In genomic region chr2:121530210-121530562, GRCh38 we compare ENCODE assay signal across 8 cellular contexts. TPM values are rescaled to one million over a fixed set of nuclear protein-coding genes. Genes with fewer than 3 reads are reported as not detected.
A peak's percentile ranks its signal among the peaks of the same experiment; 100 is the strongest.
DNase-seq lines count a peak whose midpoint lies in the region; ATAC-seq and TF ChIP-seq lines count a peak whose summit lies in the region.

No MANE protein-coding gene starts in this region.

- peak overlapping the region; percentile 54 for H3K4me2 ChIP-seq in OCI-LY3 (ENCODE audit: low read length)

- no peaks in the 10 kb centered on the region for H3K9me3 Mint-ChIP-seq in CD4-positive, CD25-positive, alpha-beta regulatory T cell

- peaks cover 11% of the 10 kb centered on the region for H3K36me3 ChIP-seq in CD4-positive, CD25-positive, alpha-beta regulatory T cell (ENCODE audit: control insufficient read depth, insufficient read depth, low read length)
- H3K36me3 ChIP-seq in OCI-LY3 (replicated peaks; ENCODE audit: low read depth, low read length), result peaks cover 10% of the 10 kb centered on the region

- peaks cover 38% of the 10 kb centered on the region for H4K20me1 ChIP-seq in OCI-LY3 (ENCODE audit: insufficient read depth, low read length)

- peak overlapping the region; percentile 67 for H3K9ac ChIP-seq in OCI-LY3 (ENCODE audit: low read length)

- H3K4me3 ChIP-seq in CD4-positive, CD25-positive, alpha-beta regulatory T cell (ENCODE audit: low read depth, low read length), result peak overlapping the region; percentile 92
- H3K4me3 ChIP-seq in OCI-LY3 (ENCODE audit: low read length), result peak overlapping the region; percentile 91

- H3K9me3 ChIP-seq in CD4-positive, CD25-positive, alpha-beta regulatory T cell (ENCODE audit: control insufficient read depth in 2 of 2, low read length in 2 of 2), result no peaks in the 10 kb centered on the region
- H3K9me3 ChIP-seq in OCI-LY3 (ENCODE audit: insufficient read depth, low read length), result no peaks in the 10 kb centered on the region

- peak overlapping the region; percentile 98 to 99 (median 99) for H3K27ac Mint-ChIP-seq in CD4-positive, CD25-positive, alpha-beta regulatory T cell

- peak overlapping the region; percentile 99 for H3K27ac ChIP-seq in CD4-positive, CD25-positive, alpha-beta regulatory T cell (ENCODE audit: insufficient read depth, low read length, poor library complexity, severe bottlenecking)
- peak overlapping the region; percentile 94 for H3K27ac ChIP-seq in OCI-LY3 (ENCODE audit: low read length)

- H3K4me1 ChIP-seq in CD4-positive, CD25-positive, alpha-beta regulatory T cell (ENCODE audit: control insufficient read depth, insufficient read depth, low read length, poor library complexity, severe bottlenecking), result peaks cover 21% of the 10 kb centered on the region
- peaks cover 33% of the 10 kb centered on the region for H3K4me1 ChIP-seq in OCI-LY3 (ENCODE audit: low read length)

- peaks cover 38% of the 10 kb centered on the region for H3K79me2 ChIP-seq in OCI-LY3 (ENCODE audit: low read length)

- H3K27me3 ChIP-seq in CD4-positive, CD25-positive, alpha-beta regulatory T cell (ENCODE audit: control insufficient read depth, insufficient read depth, low read length), result no peaks in the 10 kb centered on the region
- H3K27me3 ChIP-seq in OCI-LY3 (ENCODE audit: low read depth, low read length), result no peaks in the 10 kb centered on the region

- peak overlapping the region; percentile 93 to 95 (median 94) for H3K4me3 Mint-ChIP-seq in CD4-positive, CD25-positive, alpha-beta regulatory T cell

- H3K36me3 Mint-ChIP-seq in CD4-positive, CD25-positive, alpha-beta regulatory T cell, result peaks cover 5% of the 10 kb centered on the region

- H3K27me3 Mint-ChIP-seq in CD4-positive, CD25-positive, alpha-beta regulatory T cell, result no peaks in the 10 kb centered on the region

- no peak for DNase-seq in CD4-positive, CD25-positive, alpha-beta regulatory T cell
- DNase-seq in brain pericyte (ENCODE audit: low read depth, low spot score) (peak; percentile 41), kidney glomerular epithelial cell (lab: John Stamatoyannopoulos, UW) (peak; percentile 79), cerebellar nuclear complex (lab: John Stamatoyannopoulos, UW) (no peak)
- peak; percentile 14 for DNase-seq in stimulated activated CD8-positive, alpha-beta memory T cell treated with anti-CD3 and anti-CD28 coated beads, Interleukin-7, amount 100 ng/mL, for 24 hours (ENCODE audit: low read depth)

- peaks cover 6 to 47% (median 39%) of the 10 kb centered on the region in 4 donors for H3K4me1 Mint-ChIP-seq in CD4-positive, CD25-positive, alpha-beta regulatory T cell

- peak overlapping the region; percentile 55; the same call in 1 of the 2 replicates for H2AFZ ChIP-seq in OCI-LY3 (ENCODE audit: low read depth, low read length)

- peak; percentile 13 to 16 for ATAC-seq in CD4-positive, CD25-positive, alpha-beta regulatory T cell (ENCODE audit: low read depth in 2 of 2)
- peak; percentile 47 for ATAC-seq in GM18868 (IDR thresholded peaks at IDR 0.05; ENCODE audit: unreplicated experiment)
- ATAC-seq in HG03064 (IDR thresholded peaks at IDR 0.05; ENCODE audit: low read depth, unreplicated experiment), result peak; percentile 42

- TF ChIP-seq CTCF in OCI-LY3 (IDR thresholded peaks at IDR 0.05; ENCODE audit: low read depth, low read length), result no peak

RNA-seq across cellular contexts. Expression of gene RNU4ATAC, which starts 0.5 kb away (rescaled TPM):
- not detected for total RNA-seq in CD4-positive, CD25-positive, alpha-beta regulatory T cell
- polyA plus RNA-seq in CD4-positive, CD25-positive, alpha-beta regulatory T cell, result not detected

Comparison
In these comparisons a context has a peak if more than half of its experiments do, and no peak if none do; other contexts are left out.
1. DNase-seq: peak in brain pericyte (single experiment), kidney glomerular epithelial cell (single experiment) and stimulated activated CD8-positive, alpha-beta memory T cell treated with anti-CD3 and anti-CD28 coated beads, Interleukin-7, amount 100 ng/mL, for 24 hours (single experiment); none in CD4-positive, CD25-positive, alpha-beta regulatory T cell (0 of 3) and cerebellar nuclear complex (0 of 2).
2. Peak in every context shown above with its lines, with median percentiles within 50 percentile points of each other: ATAC-seq.